Comparison of ENCODE assay signal across 20 cellular contexts in the genomic region with DNA sequence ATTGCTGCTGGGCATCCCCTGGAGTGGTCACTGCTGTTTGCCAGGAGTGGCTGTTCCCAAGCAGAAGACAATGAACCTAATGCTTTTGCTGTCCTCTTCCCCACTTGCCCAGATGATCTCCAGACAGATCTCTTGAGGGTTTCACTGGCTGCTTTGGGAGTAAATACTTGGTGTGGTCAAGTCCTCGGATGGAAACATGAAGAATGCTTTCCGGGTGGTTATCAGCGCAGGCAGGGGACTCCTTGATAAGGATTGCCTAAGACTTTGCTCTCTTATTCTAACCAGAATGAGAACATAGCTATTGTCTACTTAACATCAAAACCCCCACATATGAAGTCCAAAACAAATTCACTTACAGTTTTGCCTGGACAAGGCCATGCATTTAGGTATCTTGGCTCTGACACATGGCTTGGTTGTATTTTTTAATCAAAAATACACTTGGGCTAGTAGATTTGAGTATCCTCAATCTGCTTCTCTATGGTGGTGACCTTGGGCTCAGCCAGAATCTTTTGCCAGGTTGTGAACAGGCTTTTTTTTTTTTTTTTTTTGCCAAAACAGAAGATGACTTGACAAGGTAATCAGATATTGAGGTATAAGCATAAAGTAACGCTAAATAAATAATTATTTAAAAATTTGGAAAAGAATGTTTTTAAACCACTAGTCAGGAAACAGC. TPM values are rescaled to one million over a fixed set of nuclear protein-coding genes. Genes with fewer than 3 reads are reported as not detected.
"Had no signal": no experiment of that assay in that cellular context is flagged by ENCODE, and none has a peak within 500 bp of the region (broad histone marks: within the 10 kb centered on the region; RNA-seq: fewer than 3 reads in every experiment).

No MANE protein-coding gene starts in this region.

- H3K27me3 ChIP-seq: adrenal gland, colonic mucosa, esophagus squamous epithelium, foreskin keratinocyte, right lobe of liver had no signal

- H3K27me3 Mint-ChIP-seq: activated CD4-positive, alpha-beta T cell treated with anti-CD3 and anti-CD28 coated beads for 36 hours; natural killer cell treated with Interleukin-12 subunit alpha and Interleukin-12 subunit beta and Interleukin-15 and Interleukin-18, amount 100 ng/mL, for 72 hours; stimulated activated naive CD8-positive, alpha-beta T cell treated with anti-CD3 and anti-CD28 coated beads, Interleukin-15, Interleukin-2, amounts not matched to agents 100 ng/mL and 50 ng/mL, for 24 hours; T-cell had no signal

- DNase-seq: activated CD4-positive, alpha-beta memory T cell treated with anti-CD3 and anti-CD28 coated beads for 36 hours; activated CD4-positive, alpha-beta T cell treated with anti-CD3 and anti-CD28 coated beads for 36 hours; activated CD8-positive, alpha-beta memory T cell treated with anti-CD3 and anti-CD28 coated beads, Interleukin-2, amount 10 ng/mL, durations not matched to agents 7 days and 5 days; activated T-cell treated with anti-CD3 and anti-CD28 coated beads, Interleukin-2, amount 50 U/mL, for 1 hour; caudate nucleus; colonic mucosa; esophagus squamous epithelium; foreskin keratinocyte; mesenchymal stem cell; psoas muscle; right lobe of liver; T-cell; T-helper 9 cell had no signal

- H3K4me3 ChIP-seq: adrenal gland, colonic mucosa, esophagus squamous epithelium, psoas muscle, right lobe of liver, smooth muscle cell had no signal

- H3K4me2 ChIP-seq: smooth muscle cell had no signal

- H3K36me3 ChIP-seq: adrenal gland, colonic mucosa, esophagus squamous epithelium, right lobe of liver had no signal

- ATAC-seq: activated CD4-positive, alpha-beta T cell treated with anti-CD3 and anti-CD28 coated beads for 36 hours; activated CD8-positive, alpha-beta memory T cell treated with anti-CD3 and anti-CD28 coated beads, Interleukin-2, amount 10 ng/mL, durations not matched to agents 7 days and 5 days; foreskin keratinocyte; psoas muscle; right lobe of liver; T-cell had no signal

- H3K4me1 ChIP-seq: colonic mucosa, psoas muscle, right lobe of liver had no signal

- H3K4me1 Mint-ChIP-seq: activated CD4-positive, alpha-beta T cell treated with anti-CD3 and anti-CD28 coated beads for 36 hours; activated CD8-positive, alpha-beta memory T cell treated with anti-CD3 and anti-CD28 coated beads, Interleukin-2, amount 10 ng/mL, durations not matched to agents 7 days and 5 days; activated naive CD4-positive, alpha-beta T cell treated with anti-CD3 and anti-CD28 coated beads, Interleukin-2, amount 50 U/mL, for 24 hours had no signal

- H3K9me3 ChIP-seq: adrenal gland, colonic mucosa, esophagus squamous epithelium, psoas muscle, right lobe of liver had no signal

- H3K9me3 Mint-ChIP-seq: activated CD4-positive, alpha-beta memory T cell treated with anti-CD3 and anti-CD28 coated beads for 36 hours; activated naive CD4-positive, alpha-beta T cell treated with anti-CD3 and anti-CD28 coated beads, Interleukin-2, amount 50 U/mL, for 24 hours; natural killer cell treated with Interleukin-12 subunit alpha and Interleukin-12 subunit beta and Interleukin-15 and Interleukin-18, amount 100 ng/mL, for 72 hours; stimulated activated naive CD8-positive, alpha-beta T cell treated with anti-CD3 and anti-CD28 coated beads, Interleukin-15, Interleukin-2, amounts not matched to agents 100 ng/mL and 50 ng/mL, for 24 hours; T-cell; type B pancreatic cell had no signal

- H3K4me3 Mint-ChIP-seq: activated CD4-positive, alpha-beta memory T cell treated with anti-CD3 and anti-CD28 coated beads for 36 hours; activated CD4-positive, alpha-beta T cell treated with anti-CD3 and anti-CD28 coated beads for 36 hours; activated CD8-positive, alpha-beta memory T cell treated with anti-CD3 and anti-CD28 coated beads, Interleukin-2, amount 10 ng/mL, durations not matched to agents 7 days and 5 days; activated naive CD4-positive, alpha-beta T cell treated with anti-CD3 and anti-CD28 coated beads, Interleukin-2, amount 50 U/mL, for 24 hours; natural killer cell treated with Interleukin-12 subunit alpha and Interleukin-12 subunit beta and Interleukin-15 and Interleukin-18, amount 100 ng/mL, for 72 hours; stimulated activated naive CD8-positive, alpha-beta T cell treated with anti-CD3 and anti-CD28 coated beads, Interleukin-15, Interleukin-2, amounts not matched to agents 100 ng/mL and 50 ng/mL, for 24 hours; T-cell; type B pancreatic cell had no signal

- H3K27ac ChIP-seq: colonic mucosa, esophagus squamous epithelium, foreskin keratinocyte, psoas muscle, right lobe of liver had no signal

- H3K36me3 Mint-ChIP-seq: activated CD4-positive, alpha-beta memory T cell treated with anti-CD3 and anti-CD28 coated beads for 36 hours; activated CD8-positive, alpha-beta memory T cell treated with anti-CD3 and anti-CD28 coated beads, Interleukin-2, amount 10 ng/mL, durations not matched to agents 7 days and 5 days; activated naive CD4-positive, alpha-beta T cell treated with anti-CD3 and anti-CD28 coated beads, Interleukin-2, amount 50 U/mL, for 24 hours; natural killer cell treated with Interleukin-12 subunit alpha and Interleukin-12 subunit beta and Interleukin-15 and Interleukin-18, amount 100 ng/mL, for 72 hours; T-cell; type B pancreatic cell had no signal

- H3K27ac Mint-ChIP-seq: activated CD4-positive, alpha-beta memory T cell treated with anti-CD3 and anti-CD28 coated beads for 36 hours; activated CD4-positive, alpha-beta T cell treated with anti-CD3 and anti-CD28 coated beads for 36 hours; activated CD8-positive, alpha-beta memory T cell treated with anti-CD3 and anti-CD28 coated beads, Interleukin-2, amount 10 ng/mL, durations not matched to agents 7 days and 5 days; activated naive CD4-positive, alpha-beta T cell treated with anti-CD3 and anti-CD28 coated beads, Interleukin-2, amount 50 U/mL, for 24 hours; natural killer cell treated with Interleukin-12 subunit alpha and Interleukin-12 subunit beta and Interleukin-15 and Interleukin-18, amount 100 ng/mL, for 72 hours; stimulated activated naive CD8-positive, alpha-beta T cell treated with anti-CD3 and anti-CD28 coated beads, Interleukin-15, Interleukin-2, amounts not matched to agents 100 ng/mL and 50 ng/mL, for 24 hours; T-cell; type B pancreatic cell had no signal

RNA-seq across cellular contexts. Expression of a gene that starts 34.8 kb away (rescaled TPM):
- polyA plus RNA-seq: liver, psoas muscle had no signal
